Comparison of ENCODE assay signal across 11 cellular contexts in genomic region chr2:26612522-26613240, GRCh38. TPM values are rescaled to one million over a fixed set of nuclear protein-coding genes. Genes with fewer than 3 reads are reported as not detected.
DNase-seq lines count a peak whose midpoint lies in the region; ATAC-seq and TF ChIP-seq lines count a peak whose summit lies in the region.
"Had no signal": no experiment of that assay in that cellular context is flagged by ENCODE, and none has a peak within 500 bp of the region (broad histone marks: within the 10 kb centered on the region; RNA-seq: fewer than 3 reads in every experiment).

No MANE protein-coding gene starts in this region.

- POLR2A ChIA-PET in HEK293 (lab: Yijun Ruan, JAX), result no interaction called here

- H3K9me3 ChIP-seq in HEK293 (ENCODE audit: control insufficient read depth, insufficient read depth, low read depth, low read length), result no peaks in the 10 kb centered on the region
- no peaks in the 10 kb centered on the region for H3K9me3 ChIP-seq in right cardiac atrium (ENCODE audit: control insufficient read depth, low read length)
- H3K9me3 ChIP-seq in sigmoid colon, result no peaks in the 10 kb centered on the region
- H3K9me3 ChIP-seq in left lung, result no peaks in the 10 kb centered on the region
- H3K9me3 ChIP-seq in HAP-1, result no peaks in the 10 kb centered on the region

- in situ Hi-C loops in HAP-1 (cut with MboI; ENCODE audit: low sequenced_read_pairs), result no loop called here

- peaks cover 6% of the 10 kb centered on the region; the same call in 1 of the 2 replicates for H3K4me1 ChIP-seq in HEK293 (ENCODE audit: control insufficient read depth, insufficient read depth, low read length)
- H3K4me1 ChIP-seq in right cardiac atrium (ENCODE audit: control insufficient read depth, insufficient read depth, low read length), result peaks cover 5% of the 10 kb centered on the region
- peaks cover 0 to 26% (median 20%) of the 10 kb centered on the region in 4 donors for H3K4me1 ChIP-seq in sigmoid colon
- H3K4me1 ChIP-seq in left lung, result peaks cover 13 to 34% of the 10 kb centered on the region in 2 donors
- no peaks in the 10 kb centered on the region for H3K4me1 ChIP-seq in HAP-1

- TF ChIP-seq CTCF in HEK293 (tag by site-specific recombination; IDR thresholded peaks at IDR 0.05) (no peak), sigmoid colon (IDR thresholded peaks at IDR 0.05) (no peak), left lung (IDR thresholded peaks at IDR 0.05) (no peak)

- H3K36me3 ChIP-seq in HEK293 (ENCODE audit: control insufficient read depth in 2 of 2, insufficient read depth in 1 of 2, low read length in 2 of 2), result no peaks in the 10 kb centered on the region
- H3K36me3 ChIP-seq in sigmoid colon, result no peaks in the 10 kb centered on the region
- no peaks in the 10 kb centered on the region for H3K36me3 ChIP-seq in left lung
- H3K36me3 ChIP-seq in HAP-1 (replicated peaks), result no peaks in the 10 kb centered on the region

- H3K4me3 ChIP-seq in HEK293 (ENCODE audit: low read depth, low read length), result no peak overlapping the region
- H3K4me3 ChIP-seq in right cardiac atrium (ENCODE audit: low read length), result no peak overlapping the region
- H3K4me3 ChIP-seq in sigmoid colon, result no peak overlapping the region
- no peak overlapping the region for H3K4me3 ChIP-seq in left lung
- H3K4me3 ChIP-seq in HAP-1, result no peak overlapping the region

- H3K27me3 ChIP-seq in right cardiac atrium (ENCODE audit: control insufficient read depth, insufficient read depth), result no peaks in the 10 kb centered on the region
- H3K27me3 ChIP-seq in sigmoid colon, result peaks cover 0 to 6% (median 0%) of the 10 kb centered on the region in 3 donors
- H3K27me3 ChIP-seq in left lung, result no peaks in the 10 kb centered on the region
- peaks cover 6% of the 10 kb centered on the region for H3K27me3 ChIP-seq in HAP-1 (ENCODE audit: low read depth)

- peak; percentile 21 to 49 for ATAC-seq in right cardiac atrium
- ATAC-seq in left lung, result no peak

- no peak for TF ChIP-seq EP300 in sigmoid colon (IDR thresholded peaks at IDR 0.05)

- peak; percentile 50 to 65 for DNase-seq in SHP77 (lab: John Stamatoyannopoulos, UW)
- peak; percentile 63 to 82 (median 79) for DNase-seq in right cardiac atrium
- DNase-seq in sigmoid colon, result peak; percentile 78
- DNase-seq in NCI-H2029 (lab: John Stamatoyannopoulos, UW), result no peak
- DNase-seq in left lung, result no peak
- DNase-seq in HAP-1 (ENCODE audit: low spot score in 2 of 2), result no peak
- DNase-seq: cerebellar nuclear complex, DMS53, Karpas-422, mammary epithelial cell had no signal

- CTCF ChIA-PET in HEK293 (lab: Yijun Ruan, JAX), result interaction anchor here (1.1 to 1.4 kb wide), 3 partner anchors 35 to 133 kb away, joined by 3 to 6 read pairs (median 3); no protein-coding TSS in a partner anchor

- WGBS in right cardiac atrium, result 43% methylated on average over 8 of the region's 8 CpGs
- WGBS in sigmoid colon, 2 donors, result 45 to 47% methylated on average over 8 of the region's 8 CpGs

- intact Hi-C loops in right cardiac atrium (cut with DNase I) (no loop called here), sigmoid colon (cut with DNase I) (loop anchor here (5.0 kb wide), 1 partner anchor 80 kb away; the partner anchor contains the start of gene KCNK3), left lung (cut with DNase I) (no loop called here)

- no peak for TF ChIP-seq POLR2A in sigmoid colon (IDR thresholded peaks at IDR 0.05)

- H3K27ac ChIP-seq in HEK293 (ENCODE audit: extremely low read depth, low read depth, low read length) (no peak overlapping the region), right cardiac atrium (ENCODE audit: low read length) (no peak overlapping the region), sigmoid colon (peak overlapping the region in 1 of 4 donors; percentile 1), left lung (no peak overlapping the region)

TF ChIP-seq in HEK293, 187 proteins besides CTCF, POLR2A, EP300 and RAD21:
- TF ChIP-seq ZNF423 (tag by site-specific recombination; IDR thresholded peaks at IDR 0.05) (no peak), ZIC2 (tag by site-specific recombination; IDR thresholded peaks at IDR 0.05) (0 out of 2 replicates have a peak, but pooled peaks have one; percentile 7), ZNF521 (tag by site-specific recombination; IDR thresholded peaks at IDR 0.05) (no peak)

RNA-seq across cellular contexts. Expression of gene CIB4, which starts 28.5 kb away (rescaled TPM):
- total RNA-seq in right cardiac atrium (not detected), sigmoid colon (not detected), left lung (not detected)
- polyA plus RNA-seq in right cardiac atrium (not detected), sigmoid colon (not detected)
- total RNA-seq: mammary epithelial cell had no signal
- polyA plus RNA-seq: mammary epithelial cell had no signal

Comparison
In these comparisons a context has a peak if more than half of its experiments do, and no peak if none do; other contexts are left out.
1. DNase-seq: peak in SHP77 (2 of 2), right cardiac atrium (3 of 3) and sigmoid colon (single experiment); none in NCI-H2029 (single experiment), left lung (0 of 2) and HAP-1 (0 of 2).